Comparison of ENCODE assay signal across 8 cellular contexts in genomic region chrX:124217289-124218251, GRCh38.
DNase-seq lines count a peak whose midpoint lies in the region; ATAC-seq, FAIRE-seq and TF ChIP-seq lines count a peak whose summit lies in the region.

No MANE protein-coding gene starts in this region.

- H3K4me2 ChIP-seq in BLaER1: peak overlapping the region; percentile 73
- peak overlapping the region; percentile 55 for H3K4me2 ChIP-seq in HepG2 (ENCODE audit: low read depth, low read length)

- H4K20me1 ChIP-seq in BLaER1 (no peaks in the 10 kb centered on the region), HepG2 (ENCODE audit: insufficient read depth, low read length) (no peaks in the 10 kb centered on the region)

- intact Hi-C loops in activated naive CD4-positive, alpha-beta T cell treated with anti-CD3 and anti-CD28 coated beads for 36 hours (cut with micrococcal nuclease): loop anchor here (1.0 to 10.0 kb wide), 10 partner anchors 15 to 1077 kb away; no protein-coding TSS in a partner anchor
- intact Hi-C loops in HepG2 (cut with micrococcal nuclease; ENCODE audit: unreplicated experiment): no loop called here
- intact Hi-C loops in psoas muscle (cut with DNase I): no loop called here

- H3K9ac ChIP-seq in BLaER1: peak overlapping the region; percentile 55
- H3K9ac ChIP-seq in HepG2 (ENCODE audit: insufficient read depth, low read depth, low read length): 0 out of 2 replicates have a peak overlapping the region, but pooled peaks have one; percentile 3

- no peaks in the 10 kb centered on the region for H3K79me2 ChIP-seq in HepG2 (ENCODE audit: insufficient read depth, low read length)

- H3K36me3 ChIP-seq in BLaER1 (no peaks in the 10 kb centered on the region), HepG2 (replicated peaks in 1 of 2; ENCODE audit: control insufficient read depth in 1 of 2, insufficient read depth in 2 of 2, low read length in 2 of 2) (no peaks in the 10 kb centered on the region), thymus (ENCODE audit: control insufficient read depth, insufficient read depth) (no peaks in the 10 kb centered on the region), psoas muscle (ENCODE audit: insufficient read depth in 1 of 2, low read depth in 1 of 2) (no peaks in the 10 kb centered on the region)

- peaks cover 8% of the 10 kb centered on the region; the same call in 1 of the 2 replicates for H3K9me3 ChIP-seq in BLaER1
- no peaks in the 10 kb centered on the region for H3K9me3 ChIP-seq in HepG2 (ENCODE audit: low read length)
- no peaks in the 10 kb centered on the region for H3K9me3 ChIP-seq in thymus (ENCODE audit: control insufficient read depth)
- no peaks in the 10 kb centered on the region for H3K9me3 ChIP-seq in psoas muscle

- no peak overlapping the region for H2AFZ ChIP-seq in HepG2 (ENCODE audit: low read length)

- no peaks in the 10 kb centered on the region for H3K27me3 Mint-ChIP-seq in activated naive CD4-positive, alpha-beta T cell treated with anti-CD3 and anti-CD28 coated beads for 36 hours (ENCODE audit: low read depth)

- no TSS peak for BruUV-seq in HepG2 (replicated peaks; lab: Mats Ljungman, UMichigan)

- H3K36me3 Mint-ChIP-seq in activated naive CD4-positive, alpha-beta T cell treated with anti-CD3 and anti-CD28 coated beads for 36 hours (ENCODE audit: low read depth): no peaks in the 10 kb centered on the region

- no peaks in the 10 kb centered on the region for H3K9me3 Mint-ChIP-seq in activated naive CD4-positive, alpha-beta T cell treated with anti-CD3 and anti-CD28 coated beads for 36 hours

- H3K4me3 ChIP-seq in BLaER1 (peak overlapping the region; percentile 34; the same call in 1 of the 2 replicates), HepG2 (replicated peaks in 1 of 3; ENCODE audit: insufficient read depth in 1 of 3, low read depth in 2 of 3, low read length in 3 of 3) (peak overlapping the region in 2 of 3 experiments; percentile 4 to 6; a peak in 1 of 6 replicates), thymus (ENCODE audit: low read length) (peak overlapping the region; percentile 25), psoas muscle (no peak overlapping the region)

- H3K27ac Mint-ChIP-seq in activated naive CD4-positive, alpha-beta T cell treated with anti-CD3 and anti-CD28 coated beads for 36 hours: peak overlapping the region; percentile 93

- H3K4me1 Mint-ChIP-seq in activated naive CD4-positive, alpha-beta T cell treated with anti-CD3 and anti-CD28 coated beads for 36 hours (ENCODE audit: low read depth): peaks cover 76% of the 10 kb centered on the region

- no peak for TF ChIP-seq RAD21 in HepG2 (CRISPR knock-in tag; IDR thresholded peaks at IDR 0.05)

- H3K27ac ChIP-seq in BLaER1: peak overlapping the region; percentile 84
- H3K27ac ChIP-seq in HepG2 (ENCODE audit: extremely low read length, insufficient read depth, low read length): peak overlapping the region; percentile 55
- H3K27ac ChIP-seq in thymus (ENCODE audit: low read depth): peak overlapping the region; percentile 89
- H3K27ac ChIP-seq in psoas muscle: no peak overlapping the region

- H3K27me3 ChIP-seq in BLaER1 (peaks cover 90% of the 10 kb centered on the region), HepG2 (ENCODE audit: control insufficient read depth in 1 of 2, insufficient read depth in 2 of 2, low read length in 2 of 2) (no peaks in the 10 kb centered on the region), thymus (ENCODE audit: control insufficient read depth, insufficient read depth) (no peaks in the 10 kb centered on the region), psoas muscle (ENCODE audit: insufficient read depth in 3 of 3, low read length in 2 of 3) (no peaks in the 10 kb centered on the region)

- peak overlapping the region; percentile 60 for H3K4me3 Mint-ChIP-seq in activated naive CD4-positive, alpha-beta T cell treated with anti-CD3 and anti-CD28 coated beads for 36 hours

- CTCF ChIA-PET in activated naive CD4-positive, alpha-beta T cell treated with anti-CD3 and anti-CD28 coated beads for 36 hours (lab: Charles Lee): interaction anchor here (0.6 to 2.1 kb wide), 9 partner anchors 11 to 170 kb away, joined by 3 to 4 read pairs (median 3); no protein-coding TSS in a partner anchor
- CTCF ChIA-PET in HepG2 (lab: Yijun Ruan, JAX; ENCODE audit: low intra/inter-chr PET ratio, low total read pairs): no interaction called here

- TF ChIP-seq EP300 in HepG2 (IDR thresholded peaks at IDR 0.05; ENCODE audit: low read depth in 2 of 2, low read length in 2 of 2) (0 out of 4 replicates have a peak, but pooled peaks of 1 of the 2 experiments have one; percentile 26), HepG2 (CRISPR knock-in tag; IDR thresholded peaks at IDR 0.05; ENCODE audit: borderline replicate concordance) (peak; percentile 46; the same call in 1 of the 2 replicates)

- TF ChIP-seq POLR2A in GM19193 (IDR thresholded peaks at IDR 0.05; ENCODE audit: extremely low read depth, insufficient read depth, insufficient read length): peak; percentile 9
- no peak for TF ChIP-seq POLR2A in HepG2 (IDR thresholded peaks at IDR 0.05; ENCODE audit: insufficient read depth in 1 of 2, low read depth in 2 of 2, low read length in 2 of 2)

- H3K4me1 ChIP-seq in BLaER1 (peaks cover 45% of the 10 kb centered on the region), HepG2 (ENCODE audit: insufficient read depth, low read length) (peaks cover 32% of the 10 kb centered on the region), thymus (ENCODE audit: control insufficient read depth, insufficient read depth, low read length) (peaks cover 31% of the 10 kb centered on the region), psoas muscle (peaks cover 3% of the 10 kb centered on the region)

- DNase-seq in SK-MEL-5 (ENCODE audit: low read depth, low spot score) (peak; percentile 95), HepG2 (ENCODE audit: low spot score) (peak; percentile 66), psoas muscle (no peak)
- DNase-seq in activated naive CD4-positive, alpha-beta T cell treated with anti-CD3 and anti-CD28 coated beads for 36 hours: peak; percentile 68

- POLR2A ChIA-PET in HepG2 (lab: Yijun Ruan, JAX): interaction anchor here (1.0 kb wide), 1 partner anchor 11 kb away, joined by 3 read pairs; no protein-coding TSS in a partner anchor

- ATAC-seq in HG03135 (IDR thresholded peaks at IDR 0.05; ENCODE audit: unreplicated experiment) (peak; percentile 66), HepG2 (peak; percentile 87), psoas muscle (no peak)

- whole genome bisulfite sequencing in HepG2 (ENCODE audit: low lambda C conversion rate): 12% methylated on average over 6 of the region's 10 CpGs
- 7% methylated on average over 10 of the region's 10 CpGs for WGBS in thymus
- WGBS in psoas muscle, 3 donors: 65 to 74% (median 70%) methylated on average over 10 of the region's 10 CpGs

- peak; percentile 64 for FAIRE-seq in HepG2 (lab: Jason Lieb, UNC)

- TF ChIP-seq CTCF in HepG2 (CRISPR knock-in tag; IDR thresholded peaks at IDR 0.05): no peak
- TF ChIP-seq CTCF in psoas muscle (IDR thresholded peaks at IDR 0.05): no peak

- in situ Hi-C loops in SK-MEL-5 (cut with HindIII; ENCODE audit: low pct_unique_long_range_greater_than_20kb, low sequenced_read_pairs): no loop called here
- in situ Hi-C loops in HepG2 (cut with HindIII; ENCODE audit: extremely low pct_ligation_motif_present, low pct_unique_long_range_greater_than_20kb): no loop called here

TF ChIP-seq in HepG2, 621 proteins besides CTCF, POLR2A, EP300 and RAD21 (continues in another document):
- TF ChIP-seq NR2F6 (IDR thresholded peaks at IDR 0.05) (0 out of 2 replicates have a peak, but pooled peaks have one; percentile 28), NR2F6 (CRISPR knock-in tag; IDR thresholded peaks at IDR 0.05) (0 out of 2 replicates have a peak, but pooled peaks have one; percentile 8), ZXDC (CRISPR knock-in tag; IDR thresholded peaks at IDR 0.05) (no peak), RNF219 (CRISPR knock-in tag; IDR thresholded peaks at IDR 0.05) (no peak), ETV5 (CRISPR knock-in tag; IDR thresholded peaks at IDR 0.05; ENCODE audit: borderline replicate concordance) (peak; percentile 83), SOX6 (IDR thresholded peaks at IDR 0.05) (no peak), SOX6 (CRISPR knock-in tag; IDR thresholded peaks at IDR 0.05) (peak; percentile 23; the same call in 1 of the 2 replicates)

Comparison
In these comparisons a context has a peak if more than half of its experiments do, and no peak if none do; other contexts are left out.
1. ATAC-seq: peak in HG03135 (single experiment) and HepG2 (single experiment); none in psoas muscle (0 of 4).
2. DNase-seq: peak in SK-MEL-5 (single experiment), activated naive CD4-positive, alpha-beta T cell treated with anti-CD3 and anti-CD28 coated beads for 36 hours (single experiment) and HepG2 (single experiment); none in psoas muscle (0 of 2).